1 cellular context compared by ENCODE assay signal in the genomic region with DNA sequence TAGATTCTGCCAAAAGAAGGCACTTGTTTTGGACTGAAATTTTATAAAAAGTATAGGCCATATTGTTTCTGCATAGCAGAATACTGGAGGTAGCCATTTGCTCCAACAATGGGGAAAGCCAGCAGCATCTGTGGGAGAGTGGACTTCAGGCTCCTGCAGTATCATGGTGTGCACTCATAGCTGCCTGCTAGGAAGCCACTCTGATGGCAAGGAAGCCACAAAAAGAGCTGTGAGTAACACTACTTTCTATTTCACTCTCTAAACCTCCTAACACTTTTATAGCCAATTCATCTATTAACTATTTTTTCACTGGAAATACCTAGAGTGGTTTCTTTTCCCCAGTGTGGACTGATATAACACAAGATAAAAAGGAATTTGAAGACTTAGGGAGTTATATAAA.
TF ChIP-seq lines count a peak whose summit lies in the region.

No MANE protein-coding gene starts in this region.

TF ChIP-seq in GM12878, 131 proteins besides CTCF, POLR2A, EP300 and RAD21 (continued from another document):
- TF ChIP-seq, protein P1, sequence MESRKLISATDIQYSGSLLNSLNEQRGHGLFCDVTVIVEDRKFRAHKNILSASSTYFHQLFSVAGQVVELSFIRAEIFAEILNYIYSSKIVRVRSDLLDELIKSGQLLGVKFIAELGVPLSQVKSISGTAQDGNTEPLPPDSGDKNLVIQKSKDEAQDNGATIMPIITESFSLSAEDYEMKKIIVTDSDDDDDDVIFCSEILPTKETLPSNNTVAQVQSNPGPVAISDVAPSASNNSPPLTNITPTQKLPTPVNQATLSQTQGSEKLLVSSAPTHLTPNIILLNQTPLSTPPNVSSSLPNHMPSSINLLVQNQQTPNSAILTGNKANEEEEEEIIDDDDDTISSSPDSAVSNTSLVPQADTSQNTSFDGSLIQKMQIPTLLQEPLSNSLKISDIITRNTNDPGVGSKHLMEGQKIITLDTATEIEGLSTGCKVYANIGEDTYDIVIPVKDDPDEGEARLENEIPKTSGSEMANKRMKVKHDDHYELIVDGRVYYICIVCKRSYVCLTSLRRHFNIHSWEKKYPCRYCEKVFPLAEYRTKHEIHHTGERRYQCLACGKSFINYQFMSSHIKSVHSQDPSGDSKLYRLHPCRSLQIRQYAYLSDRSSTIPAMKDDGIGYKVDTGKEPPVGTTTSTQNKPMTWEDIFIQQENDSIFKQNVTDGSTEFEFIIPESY (IDR thresholded peaks at IDR 0.05): no peak
- TF ChIP-seq RBBP5 (conservative IDR thresholded peaks at IDR 0.05): no peak
- TF ChIP-seq MTA3 (IDR thresholded peaks at IDR 0.05; ENCODE audit: borderline replicate concordance, low read length): no peak
- TF ChIP-seq IKZF2 (IDR thresholded peaks at IDR 0.05): no peak
- TF ChIP-seq ZBED1 (IDR thresholded peaks at IDR 0.05; ENCODE audit: borderline replicate concordance): no peak
- no peak for TF ChIP-seq WRNIP1 (IDR thresholded peaks at IDR 0.05; ENCODE audit: borderline replicate concordance, low read depth, low read length)
- no peak for TF ChIP-seq EED (IDR thresholded peaks at IDR 0.05; ENCODE audit: low read depth)
TF ChIP-seq in GM12878: peak in this region for 0.
